In genomic region chr5:37721447-37721871, GRCh38 we compare ENCODE assay signal across 9 cellular contexts.
DNase-seq lines count a peak whose midpoint lies in the region; ATAC-seq and TF ChIP-seq lines count a peak whose summit lies in the region.
"Had no signal": no experiment of that assay in that cellular context is flagged by ENCODE, and none has a peak within 500 bp of the region (broad histone marks: within the 10 kb centered on the region; RNA-seq: fewer than 3 reads in every experiment).

No MANE protein-coding gene starts in this region.

- peaks cover 2% of the 10 kb centered on the region for H3K27me3 Mint-ChIP-seq in endothelial cell (ENCODE audit: unreplicated experiment)

- H3K36me3 ChIP-seq in heart right ventricle = peaks cover 0 to 49% (median 0%) of the 10 kb centered on the region in 9 donors

- no peaks in the 10 kb centered on the region for H3K36me3 Mint-ChIP-seq in endothelial cell (ENCODE audit: low read depth, unreplicated experiment)

- H3K9me3 ChIP-seq in heart right ventricle = no peaks in the 10 kb centered on the region

- TF ChIP-seq CTCF in GM12864 (IDR thresholded peaks at IDR 0.05; ENCODE audit: low read depth, low read length, missing control alignments) (no peak), heart right ventricle (IDR thresholded peaks at IDR 0.05) (no peak), endothelial cell (IDR thresholded peaks at IDR 0.05; ENCODE audit: unreplicated experiment) (no peak)

- peak overlapping the region in 1 of 10 donors; percentile 5 for H3K27ac ChIP-seq in heart right ventricle

- peak; percentile 48 for DNase-seq in GM12864 (ENCODE audit: low read depth)
- peak; percentile 53 for DNase-seq in astrocyte of the hippocampus (ENCODE audit: low read depth, low spot score)
- no peak for DNase-seq in NCI-H2081 treated with DMSO at 0.1 percent for 48 hours (lab: John Stamatoyannopoulos, UW)
- DNase-seq in RKO (ENCODE audit: low spot score) = no peak
- DNase-seq in heart right ventricle = no peak
- DNase-seq in endothelial cell (ENCODE audit: low spot score) = no peak
- DNase-seq: mesendoderm had no signal

- WGBS in heart right ventricle, 2 donors = 76 to 78% methylated on average over 5 of the region's 5 CpGs

- no peaks in the 10 kb centered on the region for H3K27me3 ChIP-seq in heart right ventricle

- intact Hi-C loops in heart right ventricle (cut with DNase I) = no loop called here

- H3K4me1 Mint-ChIP-seq in endothelial cell (ENCODE audit: unreplicated experiment) = peaks cover 19% of the 10 kb centered on the region

- H3K4me3 ChIP-seq in GM12864 (ENCODE audit: low read depth, low read length) (no peak overlapping the region), heart right ventricle (no peak overlapping the region)

- peaks cover 0 to 37% (median 14%) of the 10 kb centered on the region in 9 donors for H3K4me1 ChIP-seq in heart right ventricle

- H3K27ac Mint-ChIP-seq in endothelial cell (ENCODE audit: unreplicated experiment) = no peak overlapping the region

- H3K9me3 Mint-ChIP-seq in endothelial cell (ENCODE audit: unreplicated experiment) = no peaks in the 10 kb centered on the region

- H3K4me3 Mint-ChIP-seq in endothelial cell (ENCODE audit: unreplicated experiment) = no peak overlapping the region

- ATAC-seq in GM21367 (IDR thresholded peaks at IDR 0.05; ENCODE audit: unreplicated experiment) (peak; percentile 53), HG03442 (IDR thresholded peaks at IDR 0.05; ENCODE audit: unreplicated experiment) (peak; percentile 54), heart right ventricle (no peak)

Comparison
In these comparisons a context has a peak if more than half of its experiments do, and no peak if none do; other contexts are left out.
1. DNase-seq: peak in GM12864 (single experiment) and astrocyte of the hippocampus (single experiment); none in NCI-H2081 treated with DMSO at 0.1 percent for 48 hours (single experiment), RKO (single experiment), heart right ventricle (0 of 2) and endothelial cell (single experiment).
2. ATAC-seq: peak in GM21367 (single experiment) and HG03442 (single experiment); none in heart right ventricle (0 of 8).